23 cellular contexts compared by ENCODE assay signal in the genomic region with DNA sequence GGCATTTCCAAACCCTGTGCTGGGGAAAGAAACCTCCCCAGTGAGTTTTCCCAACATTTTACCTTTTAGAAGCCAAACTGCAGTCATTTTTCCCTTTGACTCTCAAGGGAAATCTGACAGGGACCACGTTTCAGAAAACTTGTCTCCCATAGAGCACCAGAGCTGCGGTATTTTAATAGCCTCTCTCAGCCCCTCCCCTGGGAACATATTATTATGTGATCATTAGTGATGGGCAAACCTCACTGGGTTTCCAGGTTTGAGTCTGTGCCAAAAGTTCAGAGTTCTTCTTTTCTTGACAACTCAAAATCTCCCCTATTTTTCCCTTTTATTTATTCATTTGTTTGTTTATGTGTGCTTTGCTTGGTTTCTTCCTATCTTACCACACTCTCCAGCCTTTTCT.
"Had no signal": no experiment of that assay in that cellular context is flagged by ENCODE, and none has a peak within 500 bp of the region (broad histone marks: within the 10 kb centered on the region; RNA-seq: fewer than 3 reads in every experiment).

No MANE protein-coding gene starts in this region.

- ATAC-seq: effector memory CD8-positive, alpha-beta T cell; left ventricle myocardium superior; right cardiac atrium; stimulated activated memory B cell treated with anti-CD40 and anti-IgM and Interleukin-4, amounts not matched to agents 10 μg/mL and 1 μg/mL and 100 μg/mL, for 72 hours had no signal

- H3K27ac ChIP-seq: cardiac muscle cell, epithelial cell of prostate, thoracic aorta had no signal

- FAIRE-seq: colon, urothelium cell line had no signal

- H3K27me3 ChIP-seq: cardiac muscle cell, esophagus squamous epithelium, spleen had no signal

- H3K4me3 ChIP-seq: cardiac muscle cell, esophagus squamous epithelium, lung, spleen, thoracic aorta had no signal

- H3K4me1 ChIP-seq: esophagus squamous epithelium had no signal

- H3K9me3 ChIP-seq: thoracic aorta had no signal

- DNase-seq: cerebellar nuclear complex; effector memory CD8-positive, alpha-beta T cell; esophagus squamous epithelium; foreskin fibroblast; islet precursor cell; left ventricle myocardium superior; mesenchymal stem cell; naive B cell; posterior cingulate gyrus; right cardiac atrium; spleen; stimulated activated CD4-positive, alpha-beta T cell treated with anti-CD3 and anti-CD28 coated beads, Interleukin-15, amount 100 ng/mL, for 24 hours; stimulated activated CD4-positive, alpha-beta T cell treated with anti-CD3 and anti-CD28 coated beads, Interleukin-1b, Interleukin-23, amount 100 ng/mL, for 48 hours; stimulated activated CD4-positive, alpha-beta T cell treated with anti-CD3 and anti-CD28 coated beads, Interleukin-4, amount 100 ng/mL, for 24 hours; substantia nigra; trophoblast cell had no signal

- H3K36me3 ChIP-seq: cardiac muscle cell, esophagus squamous epithelium, spleen, thoracic aorta had no signal
